19 cellular contexts compared by ENCODE assay signal in genomic region chr4:136438645-136439044, GRCh38.
DNase-seq lines count a peak whose midpoint lies in the region; ATAC-seq, FAIRE-seq and TF ChIP-seq lines count a peak whose summit lies in the region.
"Had no signal": no experiment of that assay in that cellular context is flagged by ENCODE, and none has a peak within 500 bp of the region (broad histone marks: within the 10 kb centered on the region; RNA-seq: fewer than 3 reads in every experiment).

No MANE protein-coding gene starts in this region.

- H3K27ac ChIP-seq in A549, result no peak overlapping the region
- H3K27ac ChIP-seq in IMR-90 (ENCODE audit: insufficient read depth, low read length), result no peak overlapping the region
- no peak overlapping the region for H3K27ac ChIP-seq in H1 (ENCODE audit: low read depth, low read length)
- no peak overlapping the region for H3K27ac ChIP-seq in right cardiac atrium (ENCODE audit: low read length)
- H3K27ac ChIP-seq: BLaER1 treated with 17β-estradiol and CSF1 and Interleukin-3, amounts not matched to agents 10 nM and 100 nM; C4-2B had no signal

- no peak overlapping the region for H4K5ac ChIP-seq in IMR-90 (ENCODE audit: low read depth, low read length)
- no peak overlapping the region for H4K5ac ChIP-seq in H1 (ENCODE audit: insufficient read length, low read depth, low read length)

- ATAC-seq in A549 (no peak), IMR-90 (ENCODE audit: low read depth) (no peak), right cardiac atrium (no peak)
- ATAC-seq: CD8-positive, alpha-beta T cell had no signal

- H3K79me1 ChIP-seq in IMR-90 (ENCODE audit: low read depth in 1 of 2, low read length in 2 of 2) (no peaks in the 10 kb centered on the region), H1 (ENCODE audit: low read depth, low read length) (no peaks in the 10 kb centered on the region)

- H2AK5ac ChIP-seq in IMR-90 (ENCODE audit: low read depth, low read length), result no peak overlapping the region
- no peak overlapping the region for H2AK5ac ChIP-seq in H1 (ENCODE audit: low read depth, low read length)

- H3K18ac ChIP-seq in IMR-90 (ENCODE audit: low read depth, low read length) (no peak overlapping the region), H1 (ENCODE audit: extremely low read depth, low read length) (no peak overlapping the region)

- H3K36me3 ChIP-seq in IMR-90 (ENCODE audit: control insufficient read depth, insufficient read depth, low read length) (no peaks in the 10 kb centered on the region), H1 (ENCODE audit: control insufficient read depth in 2 of 4, insufficient read depth in 4 of 4, low read length in 3 of 4) (no peaks in the 10 kb centered on the region)
- H3K36me3 ChIP-seq: BLaER1 treated with 17β-estradiol and CSF1 and Interleukin-3, amounts not matched to agents 10 nM and 100 nM had no signal

- H3K9me3 ChIP-seq in A549 (no peaks in the 10 kb centered on the region), IMR-90 (ENCODE audit: control insufficient read depth, insufficient read depth, low read length) (0 out of 2 replicates have a peak, but pooled peaks cover 2% of the 10 kb centered on the region), H1 (ENCODE audit: insufficient read depth in 2 of 2, low read depth in 1 of 2, low read length in 1 of 2) (no peaks in the 10 kb centered on the region), right cardiac atrium (ENCODE audit: control insufficient read depth, low read length) (no peaks in the 10 kb centered on the region)
- H3K9me3 ChIP-seq: Caco-2 had no signal

- no peaks in the 10 kb centered on the region for H3K4me1 ChIP-seq in A549
- no peaks in the 10 kb centered on the region for H3K4me1 ChIP-seq in IMR-90 (ENCODE audit: control insufficient read depth, insufficient read depth, low read length)
- peaks cover 0 to 2% (median 1%) of the 10 kb centered on the region in 4 experiments; a peak in 3 of 7 replicates for H3K4me1 ChIP-seq in H1 (replicated peaks in 1 of 4; ENCODE audit: control insufficient read depth in 3 of 4, insufficient read depth in 4 of 4, low read length in 3 of 4)
- H3K4me1 ChIP-seq in right cardiac atrium (ENCODE audit: control insufficient read depth, insufficient read depth, low read length), result no peaks in the 10 kb centered on the region
- H3K4me1 ChIP-seq: BLaER1 treated with 17β-estradiol and CSF1 and Interleukin-3, amounts not matched to agents 10 nM and 100 nM; Caco-2 had no signal

- H3K79me2 ChIP-seq in H1 (ENCODE audit: control insufficient read depth in 1 of 2, insufficient read depth in 2 of 2, low read length in 2 of 2), result no peaks in the 10 kb centered on the region

- no peaks in the 10 kb centered on the region for H3K23me2 ChIP-seq in H1 (ENCODE audit: low read depth, low read length)

- H3K14ac ChIP-seq in IMR-90 (replicated peaks; ENCODE audit: low read depth, low read length) (no peak overlapping the region), H1 (ENCODE audit: insufficient read length) (no peak overlapping the region)

- DNase-seq in A549 (ENCODE audit: low read depth in 1 of 2, low spot score in 1 of 2) (no peak), IMR-90 (no peak), H1 (ENCODE audit: low read depth in 1 of 2, low spot score in 2 of 2) (no peak), right cardiac atrium (no peak), RCC 7860 (ENCODE audit: low spot score) (no peak)
- DNase-seq: 8988T; AML-193; Caco-2; Calu3; CD4-positive, alpha-beta T cell; CD8-positive, alpha-beta T cell; DMS79 treated with DMSO at 0.1 percent for 48 hours; GF-D8 had no signal

- no peak overlapping the region for H2AFZ ChIP-seq in IMR-90 (replicated peaks; ENCODE audit: low read length, poor library complexity)
- H2AFZ ChIP-seq in H1 (ENCODE audit: low read length), result no peak overlapping the region

- intact Hi-C loops in IMR-90 (cut with micrococcal nuclease), result loop anchor here (10.0 kb wide), 1 partner anchor 384 kb away; no protein-coding TSS in a partner anchor
- intact Hi-C loops in right cardiac atrium (cut with DNase I), result no loop called here

- BruUV-seq in IMR-90 (replicated peaks; lab: Mats Ljungman, UMichigan), result no TSS peak

- H2BK15ac ChIP-seq in IMR-90 (ENCODE audit: low read depth, low read length) (no peak overlapping the region), H1 (ENCODE audit: low read length) (no peak overlapping the region)

- H2BK5ac ChIP-seq in IMR-90 (ENCODE audit: low read depth, low read length, poor library complexity, severe bottlenecking), result no peak overlapping the region
- no peak overlapping the region for H2BK5ac ChIP-seq in H1 (ENCODE audit: low read depth, low read length)

- H3K4me3 ChIP-seq in A549, result no peak overlapping the region
- no peak overlapping the region for H3K4me3 ChIP-seq in IMR-90 (ENCODE audit: insufficient read depth, low read depth, low read length)
- H3K4me3 ChIP-seq in H1 (ENCODE audit: extremely low read depth in 1 of 4, insufficient read depth in 2 of 4, low read depth in 3 of 4, low read length in 4 of 4), result no peak overlapping the region
- H3K4me3 ChIP-seq in right cardiac atrium (ENCODE audit: low read length), result no peak overlapping the region
- H3K4me3 ChIP-seq: BLaER1 treated with 17β-estradiol and CSF1 and Interleukin-3, amounts not matched to agents 10 nM and 100 nM had no signal

- H3K4ac ChIP-seq in IMR-90 (ENCODE audit: low read depth, low read length), result no peak overlapping the region
- no peak overlapping the region for H3K4ac ChIP-seq in H1 (replicated peaks; ENCODE audit: insufficient read length, low read depth, low read length)

- dilution Hi-C loops in IMR-90 (cut with HindIII; ENCODE audit: low sequenced_read_pairs, unreplicated experiment), result no loop called here

- CTCF ChIA-PET in A549 (lab: Yijun Ruan, JAX), result no interaction called here
- CTCF ChIA-PET in IMR-90 (lab: Yijun Ruan, JAX), result no interaction called here
- CTCF ChIA-PET in H1 (lab: Charles Lee; ENCODE audit: partially characterized antibody), result no interaction called here

- H2BK20ac ChIP-seq in IMR-90 (ENCODE audit: low read depth, low read length) (no peak overlapping the region), H1 (ENCODE audit: low read length) (no peak overlapping the region)

- no peak for TF ChIP-seq POLR2A in A549 (IDR thresholded peaks at IDR 0.05; ENCODE audit: low read length)
- TF ChIP-seq POLR2A in IMR-90 (IDR thresholded peaks at IDR 0.05; ENCODE audit: low read depth, low read length), result no peak
- TF ChIP-seq POLR2A in H1 (IDR thresholded peaks at IDR 0.05; ENCODE audit: control extremely low read depth in 1 of 2, low read depth in 2 of 2, low read length in 2 of 2), result no peak

- H4K91ac ChIP-seq in IMR-90 (ENCODE audit: insufficient read depth, low read depth, low read length) (no peak overlapping the region), H1 (replicated peaks; ENCODE audit: insufficient read length, low read length) (no peak overlapping the region)

- H3K9ac ChIP-seq in IMR-90 (ENCODE audit: low read depth, low read length) (no peak overlapping the region), H1 (replicated peaks in 1 of 4; ENCODE audit: extremely low read depth in 1 of 4, low read depth in 3 of 4, low read length in 3 of 4) (no peak overlapping the region)
- H3K9ac ChIP-seq: BLaER1 treated with 17β-estradiol and CSF1 and Interleukin-3, amounts not matched to agents 10 nM and 100 nM had no signal

- H3K23ac ChIP-seq in IMR-90 (ENCODE audit: low read depth, low read length) (no peak overlapping the region), H1 (ENCODE audit: insufficient read length) (no peak overlapping the region)

- POLR2A ChIA-PET in A549 (lab: Yijun Ruan, JAX), result no interaction called here
- POLR2A ChIA-PET in IMR-90 (lab: Charles Lee; ENCODE audit: unreplicated experiment), result no interaction called here
- POLR2A ChIA-PET in H1 (lab: Charles Lee; ENCODE audit: partially characterized antibody), result no interaction called here

- no peaks in the 10 kb centered on the region for H3K9me1 ChIP-seq in IMR-90 (ENCODE audit: insufficient read depth, low read length)

- H3K27me3 ChIP-seq in IMR-90 (ENCODE audit: control insufficient read depth, insufficient read depth, low read length), result no peaks in the 10 kb centered on the region
- H3K27me3 ChIP-seq in H1 (replicated peaks in 1 of 4; ENCODE audit: control insufficient read depth in 3 of 4, extremely low read depth in 1 of 4, insufficient read depth in 3 of 4, low read length in 3 of 4), result no peaks in the 10 kb centered on the region
- H3K27me3 ChIP-seq in right cardiac atrium (ENCODE audit: control insufficient read depth, insufficient read depth), result no peaks in the 10 kb centered on the region
- H3K27me3 ChIP-seq: BLaER1 treated with 17β-estradiol and CSF1 and Interleukin-3, amounts not matched to agents 10 nM and 100 nM had no signal

- TF ChIP-seq EP300 in A549 (IDR thresholded peaks at IDR 0.05), result no peak
- TF ChIP-seq EP300 in H1 (IDR thresholded peaks at IDR 0.05; ENCODE audit: borderline replicate concordance in 1 of 2, low read depth in 2 of 2, low read length in 2 of 2), result no peak

- H3K4me2 ChIP-seq in A549, result no peak overlapping the region
- no peak overlapping the region for H3K4me2 ChIP-seq in IMR-90 (ENCODE audit: low read depth, low read length)
- no peak overlapping the region for H3K4me2 ChIP-seq in H1 (ENCODE audit: insufficient read depth in 1 of 2, low read depth in 2 of 2, low read length in 2 of 2)
- H3K4me2 ChIP-seq: BLaER1 treated with 17β-estradiol and CSF1 and Interleukin-3, amounts not matched to agents 10 nM and 100 nM had no signal

- H2BK12ac ChIP-seq in H1 (ENCODE audit: low read depth, low read length), result no peak overlapping the region

- TF ChIP-seq RAD21 in A549 (conservative IDR thresholded peaks at IDR 0.05 in 1 of 2, IDR thresholded peaks at IDR 0.05 in 1 of 2) (no peak), IMR-90 (IDR thresholded peaks at IDR 0.05; ENCODE audit: low read length) (no peak), H1 (IDR thresholded peaks at IDR 0.05 in 1 of 2, conservative IDR thresholded peaks at IDR 0.05 in 1 of 2; ENCODE audit: low read depth in 2 of 2, low read length in 2 of 2) (no peak)

- H3K56ac ChIP-seq in IMR-90 (ENCODE audit: extremely low read depth, insufficient read depth, low read length) (no peak overlapping the region), H1 (replicated peaks; ENCODE audit: insufficient read length, low read depth, low read length) (no peak overlapping the region)

- H4K8ac ChIP-seq in IMR-90 (ENCODE audit: low read depth in 2 of 2, low read length in 2 of 2) (no peak overlapping the region), H1 (ENCODE audit: extremely low read depth, insufficient read depth, low read length) (no peak overlapping the region)

- in situ Hi-C loops in IMR-90 (cut with MboI; ENCODE audit: low sequenced_read_pairs), result no loop called here

- no peak for FAIRE-seq in A549 (lab: Jason Lieb, UNC)
- no peak for FAIRE-seq in H1 (lab: Jason Lieb, UNC)
- no peak for FAIRE-seq in RCC 7860 (lab: Jason Lieb, UNC)
- FAIRE-seq: A204.1, G401.6, GM12891, GM19239 had no signal

- no peak overlapping the region for H2AK9ac ChIP-seq in IMR-90 (replicated peaks; ENCODE audit: low read depth, low read length, poor library complexity)

- H4K20me1 ChIP-seq in IMR-90 (ENCODE audit: insufficient read depth, low read length) (no peaks in the 10 kb centered on the region), H1 (replicated peaks in 1 of 2; ENCODE audit: control insufficient read depth in 1 of 2, insufficient read depth in 2 of 2, low read length in 2 of 2) (no peaks in the 10 kb centered on the region)
- H4K20me1 ChIP-seq: BLaER1 treated with 17β-estradiol and CSF1 and Interleukin-3, amounts not matched to agents 10 nM and 100 nM had no signal

- no peak overlapping the region for H2BK120ac ChIP-seq in IMR-90 (ENCODE audit: low read depth, low read length)
- no peak overlapping the region for H2BK120ac ChIP-seq in H1 (replicated peaks; ENCODE audit: low read depth, low read length)

- TF ChIP-seq CTCF in A549 (IDR thresholded peaks at IDR 0.05), result no peak
- no peak for TF ChIP-seq CTCF in IMR-90 (conservative IDR thresholded peaks at IDR 0.05; ENCODE audit: low read depth, low read length)
- TF ChIP-seq CTCF in H1 (IDR thresholded peaks at IDR 0.05; ENCODE audit: control extremely low read depth in 1 of 3, insufficient read depth in 1 of 3, low read depth in 1 of 3, low read length in 3 of 3), result no peak

Comparison
In these comparisons a context has a peak if more than half of its experiments do, and no peak if none do; other contexts are left out.
1. Of the 18 proteins assayed by ChIP-seq in both H1 and A549: peak only in H1: none; only in A549: none; in both: MAFK; in neither: 17.